ENCODE assay signal across 2 cellular contexts in genomic region chr4:173252024-173252935, GRCh38.
TF ChIP-seq lines count a peak whose summit lies in the region.

No MANE protein-coding gene starts in this region.

TF ChIP-seq in GM12878, 131 proteins besides CTCF, POLR2A, EP300 and RAD21 (continued from another document and continues in another):
- no peak for TF ChIP-seq SIX5 (IDR thresholded peaks at IDR 0.05; ENCODE audit: low read depth, low read length, severe bottlenecking)
- peak; percentile 46; the same call in 1 of the 2 replicates for TF ChIP-seq PKNOX1 (IDR thresholded peaks at IDR 0.05)
- no peak; the same call in 1 of the 2 replicates for TF ChIP-seq BCL11A (IDR thresholded peaks at IDR 0.05; ENCODE audit: low read depth, low read length)
- TF ChIP-seq ZNF384 (IDR thresholded peaks at IDR 0.05; ENCODE audit: borderline replicate concordance, low read depth, low read length) = no peak
- no peak for TF ChIP-seq ZNF687 (IDR thresholded peaks at IDR 0.05)
- TF ChIP-seq LARP7 (IDR thresholded peaks at IDR 0.05) = no peak
- TF ChIP-seq IRF4 (IDR thresholded peaks at IDR 0.05; ENCODE audit: low read depth, low read length) = peak; percentile 17; the same call in 1 of the 2 replicates
- TF ChIP-seq EGR1 (IDR thresholded peaks at IDR 0.05; ENCODE audit: borderline replicate concordance in 1 of 2, low read depth in 2 of 2, low read length in 2 of 2) = no peak
- no peak for TF ChIP-seq MEF2B (IDR thresholded peaks at IDR 0.05; ENCODE audit: partially characterized antibody, poor library complexity, severe bottlenecking)
- no peak for TF ChIP-seq NBN (IDR thresholded peaks at IDR 0.05)
- no peak for TF ChIP-seq RBBP5 (conservative IDR thresholded peaks at IDR 0.05)
- TF ChIP-seq SMAD1 (IDR thresholded peaks at IDR 0.05; ENCODE audit: low read depth, partially characterized antibody) = no peak
- no peak for TF ChIP-seq EZH2 (IDR thresholded peaks at IDR 0.05; ENCODE audit: borderline replicate concordance, control insufficient read depth, low read depth, low read length)
- no peak for TF ChIP-seq NRF1 (conservative IDR thresholded peaks at IDR 0.05; ENCODE audit: low read depth, low read length)
- no peak for TF ChIP-seq E2F4 (IDR thresholded peaks at IDR 0.05; ENCODE audit: low read depth, low read length)
- no peak for TF ChIP-seq CHD1 (IDR thresholded peaks at IDR 0.05; ENCODE audit: low read depth, low read length)
- TF ChIP-seq NR2C1 (IDR thresholded peaks at IDR 0.05) = no peak
- TF ChIP-seq BCL3 (IDR thresholded peaks at IDR 0.05; ENCODE audit: borderline replicate concordance, insufficient read depth, low read depth, low read length, poor library complexity, severe bottlenecking) = no peak
- no peak for TF ChIP-seq ASH2L (IDR thresholded peaks at IDR 0.05; ENCODE audit: borderline replicate concordance, low read depth)
- TF ChIP-seq YBX1 (IDR thresholded peaks at IDR 0.05) = no peak
- no peak for TF ChIP-seq BHLHE40 (IDR thresholded peaks at IDR 0.05; ENCODE audit: borderline replicate concordance in 1 of 2, low read depth in 2 of 2, low read length in 1 of 2)
- TF ChIP-seq NR2C2 (IDR thresholded peaks at IDR 0.05; ENCODE audit: borderline replicate concordance, control insufficient read depth, insufficient read length, low read depth) = no peak
- no peak for TF ChIP-seq RAD51 (IDR thresholded peaks at IDR 0.05)
- no peak for TF ChIP-seq PAX8 (IDR thresholded peaks at IDR 0.05)
- TF ChIP-seq NR2F1 (conservative IDR thresholded peaks at IDR 0.05) = no peak
- peak; percentile 60; the same call in 1 of the 2 replicates for TF ChIP-seq TARDBP (IDR thresholded peaks at IDR 0.05; ENCODE audit: borderline replicate concordance)

TF ChIP-seq in HepG2, 621 proteins besides CTCF, POLR2A, EP300 and RAD21 (continued from another document):
- no peak for TF ChIP-seq CREB3 (CRISPR knock-in tag; IDR thresholded peaks at IDR 0.05)
- TF ChIP-seq PBX2 (CRISPR knock-in tag; IDR thresholded peaks at IDR 0.05) = no peak
- TF ChIP-seq CBX1 (IDR thresholded peaks at IDR 0.05; ENCODE audit: low read depth) = no peak
- TF ChIP-seq NR2F1 (CRISPR knock-in tag; IDR thresholded peaks at IDR 0.05) = 0 out of 4 replicates have a peak, but pooled peaks of 1 of the 2 experiments have one; percentile 19
- TF ChIP-seq RFX3 (CRISPR knock-in tag; IDR thresholded peaks at IDR 0.05) = no peak
- TF ChIP-seq BCL3 (CRISPR knock-in tag; IDR thresholded peaks at IDR 0.05) = no peak
- no peak for TF ChIP-seq GZF1 (CRISPR knock-in tag; IDR thresholded peaks at IDR 0.05)
- no peak for TF ChIP-seq TFE3 (CRISPR knock-in tag; IDR thresholded peaks at IDR 0.05)
- TF ChIP-seq USF2 (IDR thresholded peaks at IDR 0.05; ENCODE audit: low read depth, low read length) = no peak
- TF ChIP-seq USF2 (CRISPR knock-in tag; IDR thresholded peaks at IDR 0.05; ENCODE audit: borderline replicate concordance) = no peak
- TF ChIP-seq REST (IDR thresholded peaks at IDR 0.05; ENCODE audit: borderline replicate concordance in 1 of 2, low read depth in 1 of 2, low read length in 2 of 2) = peak in 1 of 2 experiments; percentile 78; a peak in 2 of 4 replicates
- no peak for TF ChIP-seq ZNF207 (IDR thresholded peaks at IDR 0.05; ENCODE audit: borderline replicate concordance)
